Comparison of ENCODE assay signal across 24 cellular contexts in genomic region chr6:33748851-33749250, GRCh38. TPM values are rescaled to one million over a fixed set of nuclear protein-coding genes. Genes with fewer than 3 reads are reported as not detected.
"Had no signal": no experiment of that assay in that cellular context is flagged by ENCODE, and none has a peak within 500 bp of the region (broad histone marks: within the 10 kb centered on the region; RNA-seq: fewer than 3 reads in every experiment).

No MANE protein-coding gene starts in this region.

- H3K4me2 ChIP-seq: smooth muscle cell had no signal

- H3K9me3 ChIP-seq: heart left ventricle, lower lobe of right lung, transverse colon, vagina had no signal

- H3K36me3 ChIP-seq: cardiac muscle cell, heart left ventricle, lower lobe of right lung, transverse colon, vagina had no signal

- H3K27me3 ChIP-seq: cardiac muscle cell, heart left ventricle, transverse colon, vagina had no signal

- H3K27ac ChIP-seq: cardiac muscle cell, epithelial cell of prostate, heart left ventricle, lower lobe of right lung, transverse colon, vagina had no signal

- DNase-seq: activated CD4-positive, alpha-beta T cell treated with anti-CD3 and anti-CD28 coated beads, Interleukin-2, amount 10 ng/mL, durations not matched to agents 7 days and 5 days; activated CD4-positive, CD25-positive, alpha-beta regulatory T cell; activated CD8-positive, alpha-beta memory T cell treated with anti-CD3 and anti-CD28 coated beads, Interleukin-2, amount 50 U/mL, for 48 hours; activated gamma-delta T cell; activated T-cell treated with anti-CD3 and anti-CD28 coated beads, Interleukin-2, amount 50 U/mL, for 72 hours; foreskin melanocyte; heart left ventricle; left cardiac atrium; lower lobe of right lung; midbrain; stimulated activated CD4-positive, alpha-beta T cell treated with anti-CD3 and anti-CD28 coated beads, Interleukin-4, amount 100 ng/mL, for 4 hours; stimulated activated CD8-positive, alpha-beta memory T cell treated with anti-CD3 and anti-CD28 coated beads, Interleukin-4, amount 100 ng/mL, for 48 hours; stimulated activated naive CD4-positive, alpha-beta T cell treated with Interleukin-2 at 50 U/mL for 16 hours; substantia nigra; transverse colon had no signal

- H3K4me3 ChIP-seq: cardiac muscle cell, heart left ventricle, lower lobe of right lung, smooth muscle cell, transverse colon, vagina had no signal

- ATAC-seq: activated naive CD4-positive, alpha-beta T cell treated with anti-CD3 and anti-CD28 coated beads, Interleukin-2, amount 50 U/mL, for 72 hours; activated T-cell treated with anti-CD3 and anti-CD28 coated beads, Interleukin-2, amount 50 U/mL, for 72 hours; heart left ventricle; left cardiac atrium; lower lobe of right lung; right cardiac atrium had no signal

RNA-seq across cellular contexts. Expression of gene IP6K3, which starts 2.1 kb away (rescaled TPM):
- total RNA-seq: activated CD4-positive, alpha-beta T cell treated with anti-CD3 and anti-CD28 coated beads, Interleukin-2, amount 10 ng/mL, durations not matched to agents 7 days and 5 days; activated naive CD4-positive, alpha-beta T cell treated with anti-CD3 and anti-CD28 coated beads, Interleukin-2, amount 50 U/mL, for 72 hours; activated T-cell treated with anti-CD3 and anti-CD28 coated beads, Interleukin-2, amount 50 U/mL, for 72 hours; dermis microvascular lymphatic vessel endothelial cell had no signal

RNA-seq across cellular contexts. Expression of gene MLN, which starts 55.0 kb away (rescaled TPM):
- total RNA-seq: activated CD4-positive, alpha-beta T cell treated with anti-CD3 and anti-CD28 coated beads, Interleukin-2, amount 10 ng/mL, durations not matched to agents 7 days and 5 days; activated naive CD4-positive, alpha-beta T cell treated with anti-CD3 and anti-CD28 coated beads, Interleukin-2, amount 50 U/mL, for 72 hours; activated T-cell treated with anti-CD3 and anti-CD28 coated beads, Interleukin-2, amount 50 U/mL, for 72 hours; cardiac muscle cell; dermis microvascular lymphatic vessel endothelial cell; fibroblast of lung; heart left ventricle; left cardiac atrium; lower lobe of right lung; progenitor cell of endocrine pancreas; right cardiac atrium; smooth muscle cell; transverse colon; vagina had no signal
- polyA plus RNA-seq: fibroblast of lung, heart left ventricle, right cardiac atrium, smooth muscle cell had no signal
